ENCODE assay signal across 1 cellular context in the genomic region with DNA sequence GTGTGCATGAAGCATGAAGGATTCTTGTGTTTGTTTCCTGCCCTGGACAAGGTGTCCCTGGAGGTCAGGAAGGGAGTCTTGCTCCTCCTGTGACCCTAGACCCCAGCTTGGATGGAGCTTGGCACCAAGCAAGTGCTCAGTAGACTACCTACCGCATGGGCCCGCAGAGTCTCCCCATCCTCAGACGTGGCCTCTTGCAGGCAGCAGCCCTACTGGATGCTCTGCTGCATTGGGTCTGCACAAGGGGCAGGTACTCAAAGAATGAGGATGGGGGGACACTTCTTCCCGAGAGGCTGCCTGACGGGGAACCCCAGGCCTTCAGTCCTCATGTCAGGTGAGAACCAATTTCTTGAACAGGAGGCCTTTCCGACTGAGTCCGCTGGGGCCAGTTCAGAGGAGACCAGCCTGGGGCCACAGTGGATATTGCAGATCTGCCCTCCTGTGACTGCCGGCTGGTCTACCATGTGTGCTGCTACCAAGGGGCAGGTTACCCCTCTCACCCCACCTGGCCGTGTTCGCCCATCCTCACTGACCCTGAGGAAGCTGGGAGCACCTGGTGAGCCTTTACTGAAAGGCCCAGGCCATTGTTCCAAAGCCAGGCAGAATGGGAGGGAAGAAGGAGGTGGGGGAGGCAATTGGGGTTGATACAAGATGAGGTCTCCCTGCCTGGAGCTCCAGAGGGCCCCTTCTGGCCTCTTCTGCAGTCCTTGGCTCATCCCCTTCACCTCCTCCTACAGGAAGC.
TF ChIP-seq lines count a peak whose summit lies in the region.

No MANE protein-coding gene starts in this region.

TF ChIP-seq in K562, 482 proteins besides CTCF, POLR2A, EP300 and RAD21:
- TF ChIP-seq ZNF561 (CRISPR knock-in tag; conservative IDR thresholded peaks at IDR 0.05) (no peak), ZFP36 (IDR thresholded peaks at IDR 0.05; ENCODE audit: low read depth, low read length, partially characterized antibody) (peak; percentile 30)
